ENCODE assay signal across 15 cellular contexts in the genomic region with DNA sequence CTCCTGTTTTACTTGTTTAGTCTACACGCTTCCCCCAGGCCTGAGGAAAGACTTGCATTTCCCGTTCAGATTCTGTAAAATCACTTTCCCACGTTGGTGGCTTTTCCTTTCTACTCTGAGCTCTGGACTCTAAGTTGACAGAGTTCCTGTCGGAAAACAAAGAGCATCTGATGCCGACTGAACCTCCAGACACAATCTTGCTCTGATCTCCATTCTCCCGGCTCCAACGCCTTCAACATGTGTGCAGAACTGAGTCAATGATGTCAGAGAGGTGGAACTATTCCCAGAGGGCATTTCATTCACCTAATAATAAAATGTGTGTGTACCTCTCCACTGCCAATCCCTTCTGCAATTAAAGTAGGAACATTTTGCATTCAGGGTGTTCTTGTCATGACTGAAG.
A peak's percentile ranks its signal among the peaks of the same experiment; 100 is the strongest.
DNase-seq lines count a peak whose midpoint lies in the region; ATAC-seq, FAIRE-seq and TF ChIP-seq lines count a peak whose summit lies in the region.
"Had no signal": no experiment of that assay in that cellular context is flagged by ENCODE, and none has a peak within 500 bp of the region (broad histone marks: within the 10 kb centered on the region; RNA-seq: fewer than 3 reads in every experiment).

No MANE protein-coding gene starts in this region.

- TF ChIP-seq POLR2A in breast epithelium (IDR thresholded peaks at IDR 0.05) (no peak), HepG2 (IDR thresholded peaks at IDR 0.05; ENCODE audit: insufficient read depth in 1 of 2, low read depth in 2 of 2, low read length in 2 of 2) (no peak), right lobe of liver (IDR thresholded peaks at IDR 0.05) (no peak)

- 3% methylated on average over 7 of the region's 7 CpGs for WGBS in HepG2 (ENCODE audit: low lambda C conversion rate)
- 54% methylated on average over 7 of the region's 7 CpGs for WGBS in right lobe of liver (ENCODE audit: insufficient coverage, low coverage, low lambda C conversion rate, missing lambda C conversion rate)

- H3K4me3 Mint-ChIP-seq in nephron (no peak overlapping the region), type B pancreatic cell (no peak overlapping the region)
- no peak overlapping the region for H3K4me3 Mint-ChIP-seq in T-helper 2 cell treated with Interferon-gamma antibody and Interleukin-4, amounts not matched to agents 5 μg/mL and 100 μg/mL, for 36 hours
- H3K4me3 Mint-ChIP-seq: CD4-positive, CD25-positive, alpha-beta regulatory T cell had no signal

- 0 out of 2 replicates have a peak overlapping the region, but pooled peaks have one; percentile 10 for H3K4me2 ChIP-seq in HepG2 (ENCODE audit: low read depth, low read length)

- H3K4me1 Mint-ChIP-seq in nephron (peaks cover 41% of the 10 kb centered on the region), type B pancreatic cell (ENCODE audit: unreplicated experiment) (peaks cover 26% of the 10 kb centered on the region)
- H3K4me1 Mint-ChIP-seq in T-helper 2 cell treated with Interferon-gamma antibody and Interleukin-4, amounts not matched to agents 5 μg/mL and 100 μg/mL, for 36 hours (ENCODE audit: low read depth): no peaks in the 10 kb centered on the region
- H3K4me1 Mint-ChIP-seq: CD4-positive, CD25-positive, alpha-beta regulatory T cell had no signal

- peaks cover 6% of the 10 kb centered on the region for H3K36me3 Mint-ChIP-seq in nephron (ENCODE audit: low read depth)
- H3K36me3 Mint-ChIP-seq in type B pancreatic cell: no peaks in the 10 kb centered on the region
- no peaks in the 10 kb centered on the region for H3K36me3 Mint-ChIP-seq in T-helper 2 cell treated with Interferon-gamma antibody and Interleukin-4, amounts not matched to agents 5 μg/mL and 100 μg/mL, for 36 hours (ENCODE audit: low read depth)
- H3K36me3 Mint-ChIP-seq: CD4-positive, CD25-positive, alpha-beta regulatory T cell had no signal

- H3K27ac Mint-ChIP-seq in nephron: peak overlapping the region in 2 of 3 experiments; percentile 21 to 23
- H3K27ac Mint-ChIP-seq in type B pancreatic cell: peak overlapping the region; percentile 56
- no peak overlapping the region for H3K27ac Mint-ChIP-seq in T-helper 2 cell treated with Interferon-gamma antibody and Interleukin-4, amounts not matched to agents 5 μg/mL and 100 μg/mL, for 36 hours
- H3K27ac Mint-ChIP-seq: CD4-positive, CD25-positive, alpha-beta regulatory T cell had no signal

- TF ChIP-seq CTCF in breast epithelium (IDR thresholded peaks at IDR 0.05): no peak
- TF ChIP-seq CTCF in HepG2 (CRISPR knock-in tag; IDR thresholded peaks at IDR 0.05): no peak
- no peak for TF ChIP-seq CTCF in right lobe of liver (IDR thresholded peaks at IDR 0.05)
- TF ChIP-seq CTCF in nephron (IDR thresholded peaks at IDR 0.05; ENCODE audit: unreplicated experiment in 3 of 3): no peak
- no peak for TF ChIP-seq CTCF in type B pancreatic cell (conservative IDR thresholded peaks at IDR 0.05)
- TF ChIP-seq CTCF in brain microvascular endothelial cell (IDR thresholded peaks at IDR 0.05; ENCODE audit: low read depth, low read length, missing control alignments): no peak

- H3K27ac ChIP-seq in breast epithelium (no peak overlapping the region), HepG2 (ENCODE audit: extremely low read length, insufficient read depth, low read length) (no peak overlapping the region), right lobe of liver (no peak overlapping the region), brain microvascular endothelial cell (no peak overlapping the region)
- H3K27ac ChIP-seq: 22Rv1; BLaER1 treated with 17β-estradiol and CSF1 and Interleukin-3, amounts not matched to agents 10 nM and 100 nM; GM23248 had no signal

- H3K4me1 ChIP-seq in breast epithelium: no peaks in the 10 kb centered on the region
- H3K4me1 ChIP-seq in HepG2 (ENCODE audit: insufficient read depth, low read length): peaks cover 27% of the 10 kb centered on the region
- no peaks in the 10 kb centered on the region for H3K4me1 ChIP-seq in right lobe of liver

- no peaks in the 10 kb centered on the region for H3K79me2 ChIP-seq in HepG2 (ENCODE audit: insufficient read depth, low read length)

- TF ChIP-seq EP300 in HepG2 (IDR thresholded peaks at IDR 0.05; ENCODE audit: low read depth in 2 of 2, low read length in 2 of 2): no peak
- TF ChIP-seq EP300 in HepG2 (CRISPR knock-in tag; IDR thresholded peaks at IDR 0.05; ENCODE audit: borderline replicate concordance): no peak

- no peak for FAIRE-seq in HepG2 (lab: Jason Lieb, UNC)
- FAIRE-seq: GM18507 had no signal

- intact Hi-C loops in breast epithelium (cut with DNase I; ENCODE audit: low total_unique reads): loop anchor here (10.0 kb wide), 1 partner anchor 806 kb away; no protein-coding TSS in a partner anchor
- intact Hi-C loops in HepG2 (cut with micrococcal nuclease; ENCODE audit: unreplicated experiment): no loop called here
- intact Hi-C loops in right lobe of liver (cut with DNase I): no loop called here

- H3K27me3 Mint-ChIP-seq in nephron (ENCODE audit: low read depth): peaks cover 16% of the 10 kb centered on the region
- H3K27me3 Mint-ChIP-seq in type B pancreatic cell: no peaks in the 10 kb centered on the region
- H3K27me3 Mint-ChIP-seq in T-helper 2 cell treated with Interferon-gamma antibody and Interleukin-4, amounts not matched to agents 5 μg/mL and 100 μg/mL, for 36 hours (ENCODE audit: low read depth): no peaks in the 10 kb centered on the region
- H3K27me3 Mint-ChIP-seq: CD4-positive, CD25-positive, alpha-beta regulatory T cell had no signal

- BruUV-seq in HepG2 (replicated peaks; lab: Mats Ljungman, UMichigan): no TSS peak

- peak; percentile 59; the same call in 2 of the 3 replicates for ATAC-seq in HepG2
- ATAC-seq in right lobe of liver: no peak

- in situ Hi-C loops in T47D (cut with HindIII; ENCODE audit: low pct_unique_long_range_greater_than_20kb, low sequenced_read_pairs): no loop called here
- in situ Hi-C loops in HepG2 (cut with HindIII; ENCODE audit: extremely low pct_ligation_motif_present, low pct_unique_long_range_greater_than_20kb): no loop called here
- in situ Hi-C loops in brain microvascular endothelial cell (cut with HindIII; ENCODE audit: low pct_ligation_motif_present, low sequenced_read_pairs): no loop called here

- POLR2A ChIA-PET in HepG2 (lab: Yijun Ruan, JAX): no interaction called here

- H3K4me3 ChIP-seq in breast epithelium: no peak overlapping the region
- H3K4me3 ChIP-seq in HepG2 (replicated peaks in 1 of 3; ENCODE audit: insufficient read depth in 1 of 3, low read depth in 2 of 3, low read length in 3 of 3): no peak overlapping the region
- no peak overlapping the region for H3K4me3 ChIP-seq in right lobe of liver
- H3K4me3 ChIP-seq in brain microvascular endothelial cell (ENCODE audit: low read depth, low read length): no peak overlapping the region
- H3K4me3 ChIP-seq: BLaER1 treated with 17β-estradiol and CSF1 and Interleukin-3, amounts not matched to agents 10 nM and 100 nM; GM23248 had no signal

- DNase-seq in T47D (ENCODE audit: low read depth in 1 of 2, low spot score in 1 of 2) (peak; percentile 10 to 42), breast epithelium (ENCODE audit: low spot score in 2 of 2) (no peak), HepG2 (ENCODE audit: low spot score) (peak; percentile 31), right lobe of liver (no peak), type B pancreatic cell (ENCODE audit: extremely low spot score, unreplicated experiment) (no peak), brain microvascular endothelial cell (no peak)
- no peak for DNase-seq in T-helper 2 cell treated with Interferon-gamma antibody and Interleukin-4, amounts not matched to agents 5 μg/mL and 100 μg/mL, for 36 hours (ENCODE audit: low spot score)
- DNase-seq: ACHN; CD4-positive, CD25-positive, alpha-beta regulatory T cell; H7 had no signal

- no peaks in the 10 kb centered on the region for H4K20me1 ChIP-seq in HepG2 (ENCODE audit: insufficient read depth, low read length)
- H4K20me1 ChIP-seq: BLaER1 treated with 17β-estradiol and CSF1 and Interleukin-3, amounts not matched to agents 10 nM and 100 nM had no signal

- TF ChIP-seq RAD21 in HepG2 (CRISPR knock-in tag; IDR thresholded peaks at IDR 0.05): no peak

- no peak overlapping the region for H2AFZ ChIP-seq in HepG2 (ENCODE audit: low read length)
- H2AFZ ChIP-seq: GM23248 had no signal

- H3K9ac ChIP-seq in HepG2 (ENCODE audit: insufficient read depth, low read depth, low read length): no peak overlapping the region
- H3K9ac ChIP-seq: BLaER1 treated with 17β-estradiol and CSF1 and Interleukin-3, amounts not matched to agents 10 nM and 100 nM; GM23248 had no signal

- CTCF ChIA-PET in HepG2 (lab: Yijun Ruan, JAX; ENCODE audit: low intra/inter-chr PET ratio, low total read pairs): no interaction called here

- H3K9me3 Mint-ChIP-seq in nephron (peaks cover 12% of the 10 kb centered on the region), type B pancreatic cell (peaks cover 12% of the 10 kb centered on the region)
- no peaks in the 10 kb centered on the region for H3K9me3 Mint-ChIP-seq in T-helper 2 cell treated with Interferon-gamma antibody and Interleukin-4, amounts not matched to agents 5 μg/mL and 100 μg/mL, for 36 hours

- H3K36me3 ChIP-seq in breast epithelium: no peaks in the 10 kb centered on the region
- no peaks in the 10 kb centered on the region for H3K36me3 ChIP-seq in HepG2 (replicated peaks in 1 of 2; ENCODE audit: control insufficient read depth in 1 of 2, insufficient read depth in 2 of 2, low read length in 2 of 2)
- H3K36me3 ChIP-seq in right lobe of liver: no peaks in the 10 kb centered on the region
- H3K36me3 ChIP-seq in brain microvascular endothelial cell (replicated peaks): no peaks in the 10 kb centered on the region
- H3K36me3 ChIP-seq: BLaER1 treated with 17β-estradiol and CSF1 and Interleukin-3, amounts not matched to agents 10 nM and 100 nM had no signal

- H3K27me3 ChIP-seq in breast epithelium (no peaks in the 10 kb centered on the region), HepG2 (ENCODE audit: control insufficient read depth in 1 of 2, insufficient read depth in 2 of 2, low read length in 2 of 2) (no peaks in the 10 kb centered on the region; a peak in 1 of 5 replicates), right lobe of liver (no peaks in the 10 kb centered on the region), brain microvascular endothelial cell (replicated peaks) (no peaks in the 10 kb centered on the region)

- H3K9me3 ChIP-seq in breast epithelium (no peaks in the 10 kb centered on the region), HepG2 (ENCODE audit: low read length) (peaks cover 5% of the 10 kb centered on the region; the same call in 1 of the 2 replicates), right lobe of liver (no peaks in the 10 kb centered on the region)

Comparison
In these comparisons a context has a peak if more than half of its experiments do, and no peak if none do; other contexts are left out.
1. DNase-seq: peak in T47D (2 of 2) and HepG2 (single experiment); none in breast epithelium (0 of 2), right lobe of liver (0 of 3), type B pancreatic cell (single experiment), T-helper 2 cell treated with Interferon-gamma antibody and Interleukin-4, amounts not matched to agents 5 μg/mL and 100 μg/mL, for 36 hours (single experiment) and brain microvascular endothelial cell (single experiment).